Comparison of ENCODE assay signal across 8 cellular contexts in the genomic region with DNA sequence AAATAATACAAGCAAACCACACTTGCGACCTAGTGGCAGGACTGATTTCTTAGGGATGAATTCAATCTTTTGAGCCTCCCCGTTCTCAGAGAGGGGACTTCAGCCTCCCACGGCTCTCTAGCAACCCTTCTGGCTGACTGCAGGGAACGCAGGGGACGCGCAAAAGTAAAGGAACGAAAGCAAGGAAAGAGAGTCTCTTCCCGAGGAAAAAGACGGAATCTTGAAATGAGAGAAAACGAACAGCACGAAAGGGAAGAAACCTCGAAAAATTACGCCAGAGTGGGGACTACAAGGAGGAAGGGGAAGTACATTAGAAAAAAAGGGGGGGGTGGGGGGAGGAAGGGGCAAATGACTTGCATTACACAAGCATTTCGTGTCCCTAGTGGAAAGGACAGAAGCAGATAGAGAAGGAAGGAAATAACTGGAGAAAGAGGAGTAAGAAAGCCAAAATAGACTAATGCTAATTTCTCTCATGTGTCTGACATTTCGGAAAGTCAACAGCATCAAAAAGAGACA.
DNase-seq lines count a peak whose midpoint lies in the region; ATAC-seq, FAIRE-seq and TF ChIP-seq lines count a peak whose summit lies in the region.

No MANE protein-coding gene starts in this region.

- peak overlapping the region; percentile 39 for H3K27ac ChIP-seq in cingulate gyrus (ENCODE audit: low read depth, low read length)

- in situ Hi-C loops in GM13976 (cut with MboI; ENCODE audit: low sequenced_read_pairs, unreplicated experiment): loop anchor here (10.0 kb wide), 1 partner anchor 79 kb away; no protein-coding TSS in a partner anchor

- H3K4me3 ChIP-seq in WI38 (ENCODE audit: low read depth, low read length): peak overlapping the region; percentile 98

- TF ChIP-seq CTCF in GM13976 (IDR thresholded peaks at IDR 0.05; ENCODE audit: borderline replicate concordance, control extremely low read depth, extremely low read depth, insufficient read depth, missing control alignments): peak; percentile 53
- peak; percentile 97 for TF ChIP-seq CTCF in WI38 (IDR thresholded peaks at IDR 0.05; ENCODE audit: low read depth, low read length)

- peak; percentile 30 for FAIRE-seq in A204.1 (lab: Jason Lieb, UNC)

- no peak for ATAC-seq in GM18870 (IDR thresholded peaks at IDR 0.05; ENCODE audit: unreplicated experiment)

- DNase-seq in GM13976 (ENCODE audit: low spot score) (peak; percentile 48), NCI-H226 (peak; percentile 39), kidney tubule cell (ENCODE audit: low spot score) (peak; percentile 81)
- peak; percentile 8 to 16 for DNase-seq in stimulated activated CD4-positive, alpha-beta T cell treated with anti-CD3 and anti-CD28 coated beads, Interleukin-15, amount 100 ng/mL, for 1 hour (ENCODE audit: low read depth in 1 of 2, low spot score in 1 of 2)

Comparison
In these comparisons a context has a peak if more than half of its experiments do, and no peak if none do; other contexts are left out.
1. DNase-seq: peak in every context shown above with its lines; median percentile 81 in kidney tubule cell; 48 in GM13976; 39 in NCI-H226; 12 in stimulated activated CD4-positive, alpha-beta T cell treated with anti-CD3 and anti-CD28 coated beads, Interleukin-15, amount 100 ng/mL, for 1 hour.